ENCODE assay signal across 8 cellular contexts in genomic region chr16:31179153-31179746, GRCh38.
A peak's percentile ranks its signal among the peaks of the same experiment; 100 is the strongest.
DNase-seq lines count a peak whose midpoint lies in the region; ATAC-seq and TF ChIP-seq lines count a peak whose summit lies in the region.

No MANE protein-coding gene starts in this region.

- H3K36me3 ChIP-seq in RWPE2 (ENCODE audit: low read depth) (peaks cover 36% of the 10 kb centered on the region), rectal smooth muscle tissue (ENCODE audit: control insufficient read depth, insufficient read depth, low read length) (peaks cover 9% of the 10 kb centered on the region)

- H3K4me1 ChIP-seq in RWPE2 (ENCODE audit: insufficient read depth, poor library complexity, severe bottlenecking) (no peaks in the 10 kb centered on the region), rectal smooth muscle tissue (ENCODE audit: control insufficient read depth, insufficient read depth, low read length) (peaks cover 18% of the 10 kb centered on the region)

- no peaks in the 10 kb centered on the region for H3K9me3 ChIP-seq in RWPE2 (ENCODE audit: severe bottlenecking)

- DNase-seq in AG09309 (ENCODE audit: low read depth): no peak
- no peak for DNase-seq in RWPE2 (ENCODE audit: low spot score)
- DNase-seq in fibroblast of peridontal ligament (ENCODE audit: extremely low read depth): peak; percentile 17
- no peak for DNase-seq in NCI-H1048 (lab: John Stamatoyannopoulos, UW)
- no peak for DNase-seq in NK-92 (lab: John Stamatoyannopoulos, UW; ENCODE audit: unreplicated experiment)
- DNase-seq in HEK293T (ENCODE audit: extremely low spot score): no peak

- POLR2A ChIA-PET in HEK293T (lab: Yijun Ruan, JAX): interaction anchor here (0.6 to 2.6 kb wide), 36 partner anchors 8 to 534 kb away, joined by 3 to 44 read pairs (median 4); partner anchors contain the start of genes KAT8, PRSS36, PRSS8 and PYCARD

- peak overlapping the region; percentile 63 for H3K9ac ChIP-seq in rectal smooth muscle tissue (ENCODE audit: low read length)

- no peaks in the 10 kb centered on the region for H3K27me3 ChIP-seq in RWPE2 (ENCODE audit: insufficient read depth, poor library complexity, severe bottlenecking)
- no peaks in the 10 kb centered on the region for H3K27me3 ChIP-seq in rectal smooth muscle tissue (ENCODE audit: control insufficient read depth, insufficient read depth, low read length)

- CTCF ChIA-PET in HEK293T (lab: Yijun Ruan, JAX): interaction anchor here (1.3 kb wide), 2 partner anchors 37 to 195 kb away, joined by 4 to 6 read pairs; no protein-coding TSS in a partner anchor

- TF ChIP-seq CTCF in AG09309 (IDR thresholded peaks at IDR 0.05; ENCODE audit: control insufficient read depth, insufficient read depth, low read depth, low read length, missing control alignments) (no peak), RWPE2 (IDR thresholded peaks at IDR 0.05; ENCODE audit: poor library complexity, severe bottlenecking) (no peak)

- ATAC-seq in GM21529 (IDR thresholded peaks at IDR 0.05; ENCODE audit: unreplicated experiment): peak; percentile 1
- peak; percentile 1; the same call in 1 of the 3 replicates for ATAC-seq in RWPE2 (ENCODE audit: low read depth)

- H3K4me3 ChIP-seq in AG09309 (ENCODE audit: control insufficient read depth, low read depth, low read length) (peak overlapping the region; percentile 90), RWPE2 (ENCODE audit: severe bottlenecking) (peak overlapping the region; percentile 81), rectal smooth muscle tissue (ENCODE audit: low read length) (peak overlapping the region; percentile 93)

- peak overlapping the region; percentile 77 for H3K27ac ChIP-seq in RWPE2 (ENCODE audit: poor library complexity, severe bottlenecking)
- H3K27ac ChIP-seq in rectal smooth muscle tissue (ENCODE audit: low read depth, low read length): peak overlapping the region; percentile 99

TF ChIP-seq in HEK293T, 16 proteins besides CTCF, POLR2A, EP300 and RAD21:
- TF ChIP-seq TARDBP (IDR thresholded peaks at IDR 0.05) (no peak), FOXK2 (IDR thresholded peaks at IDR 0.05) (no peak), BHLHE40 (IDR thresholded peaks at IDR 0.05; ENCODE audit: borderline replicate concordance) (no peak), SP1 (IDR thresholded peaks at IDR 0.05) (no peak)
